In genomic region chr2:46347649-46348280, GRCh38 we compare ENCODE assay signal across 21 cellular contexts. TPM values are rescaled to one million over a fixed set of nuclear protein-coding genes. Genes with fewer than 3 reads are reported as not detected.
DNase-seq lines count a peak whose midpoint lies in the region; ATAC-seq lines count a peak whose summit lies in the region.
"Had no signal": no experiment of that assay in that cellular context is flagged by ENCODE, and none has a peak within 500 bp of the region (broad histone marks: within the 10 kb centered on the region; RNA-seq: fewer than 3 reads in every experiment).

No MANE protein-coding gene starts in this region.

- no peaks in the 10 kb centered on the region for H3K27me3 ChIP-seq in subcutaneous abdominal adipose tissue (ENCODE audit: control insufficient read depth in 5 of 5, insufficient read depth in 4 of 5, low read length in 5 of 5)
- no peaks in the 10 kb centered on the region for H3K27me3 ChIP-seq in effector memory CD4-positive, alpha-beta T cell (replicated peaks; ENCODE audit: control insufficient read depth, insufficient read depth, low read length, poor library complexity, severe bottlenecking)
- H3K27me3 ChIP-seq: colonic mucosa, SJCRH30, vagina had no signal

- H3K4me3 Mint-ChIP-seq in activated naive CD4-positive, alpha-beta T cell treated with anti-CD3 and anti-CD28 coated beads, Interleukin-2, amount 50 U/mL, for 24 hours, result peak overlapping the region; percentile 31
- no peak overlapping the region for H3K4me3 Mint-ChIP-seq in activated naive CD4-positive, alpha-beta T cell treated with anti-CD3 and anti-CD28 coated beads for 36 hours
- H3K4me3 Mint-ChIP-seq: activated T-helper 1 cell treated with anti-CD3 and anti-CD28 coated beads, Interleukin-12 subunit alpha, Interleukin-12 subunit beta, Interleukin-2, Interleukin-4 antibody, amounts not matched to agents 30 ng/mL and 10 ng/mL and 1 ng/mL, durations not matched to agents 14 hours and 24 hours and 36 hours; stimulated activated effector memory CD8-positive, alpha-beta T cell treated with anti-CD3 and anti-CD28 coated beads, Interleukin-12 subunit alpha, Interleukin-12 subunit beta, amount 100 ng/mL, for 72 hours had no signal

- peaks cover 9 to 97% (median 53%) of the 10 kb centered on the region in 5 donors for H3K4me1 ChIP-seq in subcutaneous abdominal adipose tissue (ENCODE audit: control insufficient read depth in 5 of 5, insufficient read depth in 5 of 5, low read length in 5 of 5)
- H3K4me1 ChIP-seq in effector memory CD4-positive, alpha-beta T cell (ENCODE audit: control insufficient read depth, insufficient read depth, low read length, poor library complexity, severe bottlenecking), result peaks cover 28% of the 10 kb centered on the region
- H3K4me1 ChIP-seq: Caco-2, colonic mucosa had no signal

- peaks cover 63% of the 10 kb centered on the region for H3K4me1 Mint-ChIP-seq in activated naive CD4-positive, alpha-beta T cell treated with anti-CD3 and anti-CD28 coated beads, Interleukin-2, amount 50 U/mL, for 24 hours
- H3K4me1 Mint-ChIP-seq in activated naive CD4-positive, alpha-beta T cell treated with anti-CD3 and anti-CD28 coated beads for 36 hours (ENCODE audit: low read depth), result peaks cover 52% of the 10 kb centered on the region

- no peaks in the 10 kb centered on the region for H3K9me3 ChIP-seq in subcutaneous abdominal adipose tissue (ENCODE audit: control insufficient read depth in 5 of 5, low read length in 5 of 5)
- H3K9me3 ChIP-seq in effector memory CD4-positive, alpha-beta T cell (ENCODE audit: control insufficient read depth, low read length), result no peaks in the 10 kb centered on the region
- H3K9me3 ChIP-seq: Caco-2, colonic mucosa, mucosa of descending colon, SJCRH30, vagina had no signal

- ATAC-seq in GM21423 (IDR thresholded peaks at IDR 0.05; ENCODE audit: unreplicated experiment), result peak; percentile 66
- ATAC-seq: mucosa of descending colon; stimulated activated effector memory CD8-positive, alpha-beta T cell treated with anti-CD3 and anti-CD28 coated beads, Interleukin-12 subunit alpha, Interleukin-12 subunit beta, amount 100 ng/mL, for 72 hours had no signal

- no peaks in the 10 kb centered on the region for H3K36me3 Mint-ChIP-seq in activated naive CD4-positive, alpha-beta T cell treated with anti-CD3 and anti-CD28 coated beads, Interleukin-2, amount 50 U/mL, for 24 hours
- no peaks in the 10 kb centered on the region for H3K36me3 Mint-ChIP-seq in activated naive CD4-positive, alpha-beta T cell treated with anti-CD3 and anti-CD28 coated beads for 36 hours (ENCODE audit: low read depth)

- no peak for DNase-seq in activated naive CD4-positive, alpha-beta T cell treated with anti-CD3 and anti-CD28 coated beads for 36 hours
- no peak for DNase-seq in caudate nucleus (lab: John Stamatoyannopoulos, UW)
- DNase-seq in islet precursor cell, result no peak
- DNase-seq in mesenteric fat pad (ENCODE audit: low spot score), result no peak
- no peak for DNase-seq in effector memory CD4-positive, alpha-beta T cell
- DNase-seq: aorta, Caco-2, colonic mucosa, erythroblast, mucosa of descending colon, NCI-H187, NCI-H446 treated with DMSO at 0.1 percent for 48 hours, SJCRH30, small intestine, T1000 had no signal

- intact Hi-C loops in activated naive CD4-positive, alpha-beta T cell treated with anti-CD3 and anti-CD28 coated beads for 36 hours (cut with micrococcal nuclease), result no loop called here

- peak overlapping the region; percentile 41 for H3K27ac ChIP-seq in caudate nucleus (ENCODE audit: low read depth, low read length)
- H3K27ac ChIP-seq in subcutaneous abdominal adipose tissue (ENCODE audit: low read depth, low read length), result peak overlapping the region; percentile 28
- no peak overlapping the region for H3K27ac ChIP-seq in effector memory CD4-positive, alpha-beta T cell (ENCODE audit: insufficient read depth, low read length, poor library complexity, severe bottlenecking)
- H3K27ac ChIP-seq: colonic mucosa, SJCRH30, vagina had no signal

- H3K4me3 ChIP-seq in subcutaneous abdominal adipose tissue (ENCODE audit: low read depth in 1 of 5, low read length in 5 of 5), result no peak overlapping the region
- H3K4me3 ChIP-seq in effector memory CD4-positive, alpha-beta T cell (ENCODE audit: insufficient read depth, low read depth, low read length, poor library complexity, severe bottlenecking), result no peak overlapping the region
- H3K4me3 ChIP-seq: colonic mucosa, mucosa of descending colon, SJCRH30, vagina had no signal

- peaks cover 0 to 46% (median 38%) of the 10 kb centered on the region in 5 donors for H3K36me3 ChIP-seq in subcutaneous abdominal adipose tissue (ENCODE audit: control insufficient read depth in 5 of 5, insufficient read depth in 5 of 5, low read length in 5 of 5)
- H3K36me3 ChIP-seq in effector memory CD4-positive, alpha-beta T cell (ENCODE audit: control insufficient read depth, insufficient read depth, low read length), result no peaks in the 10 kb centered on the region
- H3K36me3 ChIP-seq: colonic mucosa, SJCRH30 had no signal

- CTCF ChIA-PET in activated naive CD4-positive, alpha-beta T cell treated with anti-CD3 and anti-CD28 coated beads for 36 hours (lab: Charles Lee), result no interaction called here

- H3K27ac Mint-ChIP-seq in activated naive CD4-positive, alpha-beta T cell treated with anti-CD3 and anti-CD28 coated beads, Interleukin-2, amount 50 U/mL, for 24 hours, result no peak overlapping the region
- no peak overlapping the region for H3K27ac Mint-ChIP-seq in activated naive CD4-positive, alpha-beta T cell treated with anti-CD3 and anti-CD28 coated beads for 36 hours
- H3K27ac Mint-ChIP-seq: activated T-helper 1 cell treated with anti-CD3 and anti-CD28 coated beads, Interleukin-12 subunit alpha, Interleukin-12 subunit beta, Interleukin-2, Interleukin-4 antibody, amounts not matched to agents 30 ng/mL and 10 ng/mL and 1 ng/mL, durations not matched to agents 14 hours and 24 hours and 36 hours had no signal

- H3K27me3 Mint-ChIP-seq in activated naive CD4-positive, alpha-beta T cell treated with anti-CD3 and anti-CD28 coated beads, Interleukin-2, amount 50 U/mL, for 24 hours, result no peaks in the 10 kb centered on the region
- H3K27me3 Mint-ChIP-seq in activated naive CD4-positive, alpha-beta T cell treated with anti-CD3 and anti-CD28 coated beads for 36 hours (ENCODE audit: low read depth), result no peaks in the 10 kb centered on the region

- H3K9me3 Mint-ChIP-seq in activated naive CD4-positive, alpha-beta T cell treated with anti-CD3 and anti-CD28 coated beads, Interleukin-2, amount 50 U/mL, for 24 hours, result no peaks in the 10 kb centered on the region
- H3K9me3 Mint-ChIP-seq in activated naive CD4-positive, alpha-beta T cell treated with anti-CD3 and anti-CD28 coated beads for 36 hours, result no peaks in the 10 kb centered on the region
- H3K9me3 Mint-ChIP-seq: activated T-helper 1 cell treated with anti-CD3 and anti-CD28 coated beads, Interleukin-12 subunit alpha, Interleukin-12 subunit beta, Interleukin-2, Interleukin-4 antibody, amounts not matched to agents 30 ng/mL and 10 ng/mL and 1 ng/mL, durations not matched to agents 14 hours and 24 hours and 36 hours; stimulated activated effector memory CD8-positive, alpha-beta T cell treated with anti-CD3 and anti-CD28 coated beads, Interleukin-12 subunit alpha, Interleukin-12 subunit beta, amount 100 ng/mL, for 72 hours had no signal

- no peak overlapping the region for H3K9ac ChIP-seq in subcutaneous abdominal adipose tissue (ENCODE audit: low read length in 5 of 5)

RNA-seq across cellular contexts. Expression of gene EPAS1, which starts 50.6 kb away (rescaled TPM):
- total RNA-seq in activated naive CD4-positive, alpha-beta T cell treated with anti-CD3 and anti-CD28 coated beads for 36 hours, result 1 to 10 TPM; 2.1 to 2.9 TPM
- 717 TPM for total RNA-seq in mesenteric fat pad

Comparison
In these comparisons a context has a peak if more than half of its experiments do, and no peak if none do; other contexts are left out.
1. RNA of gene EPAS1, which starts 50.6 kb away (total RNA-seq): 717 TPM in mesenteric fat pad (single experiment); 2.1 to 2.9 TPM in activated naive CD4-positive, alpha-beta T cell treated with anti-CD3 and anti-CD28 coated beads for 36 hours; every median in the first group is over 100 times any median in the second.